Comparison of ENCODE assay signal across 27 cellular contexts in the genomic region with DNA sequence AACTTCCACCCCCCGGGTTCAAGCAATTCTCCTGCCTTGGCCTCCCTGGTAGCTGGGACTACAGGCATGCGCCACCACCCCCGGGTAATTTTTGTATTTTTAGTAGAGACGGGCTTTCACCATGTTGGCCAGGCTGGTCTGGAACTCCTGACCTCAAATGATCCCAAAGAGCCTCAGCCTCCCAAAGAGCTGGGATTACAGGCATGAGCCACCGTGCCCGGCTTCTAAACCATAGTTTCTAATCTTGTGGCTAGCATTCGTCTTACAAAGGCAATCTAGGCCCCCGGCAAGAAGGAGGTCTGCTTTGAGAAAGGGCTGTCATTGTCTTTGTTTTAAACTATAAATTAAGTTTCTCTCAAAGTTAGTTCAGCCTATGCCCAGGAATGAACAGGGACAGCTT. TPM values are rescaled to one million over a fixed set of nuclear protein-coding genes. Genes with fewer than 3 reads are reported as not detected.
A peak's percentile ranks its signal among the peaks of the same experiment; 100 is the strongest.
DNase-seq lines count a peak whose midpoint lies in the region; ATAC-seq, FAIRE-seq and TF ChIP-seq lines count a peak whose summit lies in the region.
"Had no signal": no experiment of that assay in that cellular context is flagged by ENCODE, and none has a peak within 500 bp of the region (broad histone marks: within the 10 kb centered on the region; RNA-seq: fewer than 3 reads in every experiment).

No MANE protein-coding gene starts in this region.

- H2AFZ ChIP-seq in H1 (ENCODE audit: low read length) = no peak overlapping the region
- H2AFZ ChIP-seq: GM23248 had no signal

- no peak overlapping the region for H3K56ac ChIP-seq in H1 (replicated peaks; ENCODE audit: insufficient read length, low read depth, low read length)

- H2BK15ac ChIP-seq in H1 (ENCODE audit: low read length) = no peak overlapping the region

- no peak overlapping the region for H3K27ac ChIP-seq in heart left ventricle
- H3K27ac ChIP-seq in H1 (ENCODE audit: low read depth, low read length) = no peak overlapping the region
- H3K27ac ChIP-seq in spleen = no peak overlapping the region
- H3K27ac ChIP-seq: 22Rv1, BLaER1, C4-2B, GM23248 had no signal

- peak overlapping the region in 1 of 2 experiments; percentile 70; a peak in 1 of 4 replicates for H3K4me2 ChIP-seq in H1 (ENCODE audit: insufficient read depth in 1 of 2, low read depth in 2 of 2, low read length in 2 of 2)
- H3K4me2 ChIP-seq: BLaER1 had no signal

- peak overlapping the region; percentile 38; the same call in 1 of the 2 replicates for H2BK20ac ChIP-seq in H1 (ENCODE audit: low read length)

- peak overlapping the region; percentile 69 for H3K4ac ChIP-seq in H1 (replicated peaks; ENCODE audit: insufficient read length, low read depth, low read length)

- H3K4me1 ChIP-seq in heart left ventricle (peaks cover 0 to 6% (median 0%) of the 10 kb centered on the region in 12 donors), H1 (replicated peaks in 1 of 4; ENCODE audit: control insufficient read depth in 3 of 4, insufficient read depth in 4 of 4, low read length in 3 of 4) (peaks cover 11 to 28% (median 23%) of the 10 kb centered on the region in 4 experiments; a peak in 5 of 7 replicates), spleen (no peaks in the 10 kb centered on the region)
- H3K4me1 ChIP-seq: BLaER1, Caco-2 had no signal

- peak overlapping the region; percentile 82; the same call in 1 of the 2 replicates for H2BK5ac ChIP-seq in H1 (ENCODE audit: low read depth, low read length)

- WGBS in heart left ventricle, 4 donors = 90 to 97% (median 92%) methylated on average over 8 of the region's 8 CpGs
- WGBS in H1 (ENCODE audit: extremely low coverage in 1 of 2, insufficient coverage in 1 of 2, insufficient read length in 1 of 2, insufficient replicate concordance in 2 of 2, low coverage in 1 of 2, low lambda C conversion rate in 2 of 2, missing lambda C conversion rate in 1 of 2), 2 experiments = 83% methylated on average over 7 of the region's 8 CpGs; no CpG with 5 or more reads in 1 of the 2 experiments
- 85 to 96% (median 90%) methylated on average over 8 of the region's 8 CpGs for WGBS in spleen, 5 donors

- ATAC-seq in heart left ventricle = no peak
- ATAC-seq: CD8-positive, alpha-beta T cell had no signal

- CTCF ChIA-PET in H1 (lab: Charles Lee; ENCODE audit: partially characterized antibody) = interaction anchor here (0.6 to 3.8 kb wide), 8 partner anchors 9 to 276 kb away, joined by 3 to 20 read pairs (median 6); a partner anchor contains a TSS

- DNase-seq in DMS 273 (lab: John Stamatoyannopoulos, UW; ENCODE audit: unreplicated experiment) (peak; percentile 21), DMS 273 treated with DMSO at 0.1 percent for 48 hours (lab: John Stamatoyannopoulos, UW) (no peak), cardiac septum (ENCODE audit: low spot score) (peak; percentile 6), heart left ventricle (no peak), H1 (ENCODE audit: low read depth in 1 of 2, low spot score in 2 of 2) (no peak), spleen (peak; percentile 13), hippocampal formation (lab: John Stamatoyannopoulos, UW) (no peak), putamen (ENCODE audit: low spot score) (no peak)
- DNase-seq: Caco-2; CD4-positive, CD25-positive, alpha-beta regulatory T cell; CD8-positive, alpha-beta T cell; DMS53; DMS79 treated with DMSO at 0.1 percent for 48 hours; GF-D8; GM23248; HCEC 1CT had no signal

- no peaks in the 10 kb centered on the region for H3K36me3 ChIP-seq in heart left ventricle
- no peaks in the 10 kb centered on the region for H3K36me3 ChIP-seq in H1 (ENCODE audit: control insufficient read depth in 2 of 4, insufficient read depth in 4 of 4, low read length in 3 of 4)
- H3K36me3 ChIP-seq in spleen = no peaks in the 10 kb centered on the region
- H3K36me3 ChIP-seq: BLaER1 had no signal

- no peak overlapping the region; the same call in 1 of the 2 replicates for H4K8ac ChIP-seq in H1 (ENCODE audit: extremely low read depth, insufficient read depth, low read length)

- H3K79me1 ChIP-seq in H1 (ENCODE audit: low read depth, low read length) = no peaks in the 10 kb centered on the region; the same call in 1 of the 2 replicates

- no peaks in the 10 kb centered on the region for H3K9me3 ChIP-seq in heart left ventricle
- no peaks in the 10 kb centered on the region; a peak in 1 of 4 replicates for H3K9me3 ChIP-seq in H1 (ENCODE audit: insufficient read depth in 2 of 2, low read depth in 1 of 2, low read length in 1 of 2)
- H3K9me3 ChIP-seq in spleen = no peaks in the 10 kb centered on the region
- H3K9me3 ChIP-seq: BLaER1, Caco-2 had no signal

- no peak overlapping the region for H2AK5ac ChIP-seq in H1 (ENCODE audit: low read depth, low read length)

- no peak overlapping the region for H3K14ac ChIP-seq in H1 (ENCODE audit: insufficient read length)

- no peak overlapping the region for H4K5ac ChIP-seq in H1 (ENCODE audit: insufficient read length, low read depth, low read length)

- FAIRE-seq in H1 (lab: Jason Lieb, UNC) = no peak
- FAIRE-seq: A204.1, GM12892, GM19239, H54 had no signal

- H4K20me1 ChIP-seq in H1 (replicated peaks in 1 of 2; ENCODE audit: control insufficient read depth in 1 of 2, insufficient read depth in 2 of 2, low read length in 2 of 2) = no peaks in the 10 kb centered on the region
- H4K20me1 ChIP-seq: BLaER1 had no signal

- no peak for TF ChIP-seq POLR2A in heart left ventricle (IDR thresholded peaks at IDR 0.05)
- no peak for TF ChIP-seq POLR2A in H1 (IDR thresholded peaks at IDR 0.05; ENCODE audit: control extremely low read depth in 1 of 2, low read depth in 2 of 2, low read length in 2 of 2)
- no peak for TF ChIP-seq POLR2A in spleen (IDR thresholded peaks at IDR 0.05)

- TF ChIP-seq CTCF in heart left ventricle (IDR thresholded peaks at IDR 0.05) (no peak), H1 (IDR thresholded peaks at IDR 0.05; ENCODE audit: control extremely low read depth in 1 of 3, insufficient read depth in 1 of 3, low read depth in 1 of 3, low read length in 3 of 3) (no peak), spleen (IDR thresholded peaks at IDR 0.05 in 8 of 11, conservative IDR thresholded peaks at IDR 0.05 in 3 of 11) (no peak)

- H3K23me2 ChIP-seq in H1 (ENCODE audit: low read depth, low read length) = no peaks in the 10 kb centered on the region

- H3K23ac ChIP-seq in H1 (ENCODE audit: insufficient read length) = no peak overlapping the region

- no peak for TF ChIP-seq RAD21 in H1 (IDR thresholded peaks at IDR 0.05 in 1 of 2, conservative IDR thresholded peaks at IDR 0.05 in 1 of 2; ENCODE audit: low read depth in 2 of 2, low read length in 2 of 2)

- TF ChIP-seq EP300 in H1 (IDR thresholded peaks at IDR 0.05; ENCODE audit: borderline replicate concordance in 1 of 2, low read depth in 2 of 2, low read length in 2 of 2) = no peak

- no peak overlapping the region for H3K9ac ChIP-seq in H1 (replicated peaks in 1 of 4; ENCODE audit: extremely low read depth in 1 of 4, low read depth in 3 of 4, low read length in 3 of 4)
- H3K9ac ChIP-seq: BLaER1, GM23248 had no signal

- H4K91ac ChIP-seq in H1 (replicated peaks; ENCODE audit: insufficient read length, low read length) = no peak overlapping the region

- no peaks in the 10 kb centered on the region for H3K27me3 ChIP-seq in heart left ventricle
- no peaks in the 10 kb centered on the region for H3K27me3 ChIP-seq in H1 (replicated peaks in 1 of 4; ENCODE audit: control insufficient read depth in 3 of 4, extremely low read depth in 1 of 4, insufficient read depth in 3 of 4, low read length in 3 of 4)
- H3K27me3 ChIP-seq in spleen (replicated peaks in 1 of 7) = no peaks in the 10 kb centered on the region
- H3K27me3 ChIP-seq: BLaER1 had no signal

- H3K4me3 ChIP-seq in heart left ventricle (no peak overlapping the region), H1 (ENCODE audit: extremely low read depth in 1 of 4, insufficient read depth in 2 of 4, low read depth in 3 of 4, low read length in 4 of 4) (no peak overlapping the region), spleen (no peak overlapping the region)
- H3K4me3 ChIP-seq: BLaER1, GM23248 had no signal

- intact Hi-C loops in cardiac septum (cut with DNase I) (no loop called here), heart left ventricle (cut with DNase I) (no loop called here), spleen (cut with DNase I; ENCODE audit: low total_unique reads) (no loop called here)

- POLR2A ChIA-PET in H1 (lab: Charles Lee; ENCODE audit: partially characterized antibody) = interaction anchor here (1.0 to 27.8 kb wide), 6 partner anchors 10 to 46 kb away, joined by 3 to 1232 read pairs (median 3); a partner anchor contains a TSS

- H2BK12ac ChIP-seq in H1 (ENCODE audit: low read depth, low read length) = peak overlapping the region; percentile 29; the same call in 1 of the 2 replicates

- H2BK120ac ChIP-seq in H1 (replicated peaks; ENCODE audit: low read depth, low read length) = peak overlapping the region; percentile 83

- H3K79me2 ChIP-seq in H1 (ENCODE audit: control insufficient read depth in 1 of 2, insufficient read depth in 2 of 2, low read length in 2 of 2) = no peaks in the 10 kb centered on the region

- no peak overlapping the region for H3K18ac ChIP-seq in H1 (ENCODE audit: extremely low read depth, low read length)

TF ChIP-seq in H1, 55 proteins besides CTCF, POLR2A, EP300 and RAD21 (continues in another document):
- no peak for TF ChIP-seq RBBP5 (IDR thresholded peaks at IDR 0.05; ENCODE audit: borderline replicate concordance, low read depth, low read length)
- TF ChIP-seq EGR1 (IDR thresholded peaks at IDR 0.05; ENCODE audit: borderline replicate concordance, low read depth, low read length) = no peak
- TF ChIP-seq POU5F1 (IDR thresholded peaks at IDR 0.05; ENCODE audit: low read depth, low read length) = no peak
- no peak for TF ChIP-seq CREB1 (IDR thresholded peaks at IDR 0.05)
- TF ChIP-seq FOSL1 (IDR thresholded peaks at IDR 0.05; ENCODE audit: insufficient read depth, low read depth, low read length) = no peak

RNA-seq across cellular contexts. Expression of a gene that starts 10.4 kb away (rescaled TPM):
- 0.67 TPM for total RNA-seq in cardiac septum
- under 1 TPM in 2 of 9 donors, not detected in 7; 0.12 to 0.14 TPM for total RNA-seq in heart left ventricle
- under 1 TPM in 1 of 2 donors, not detected in 1; 0.29 TPM for polyA plus RNA-seq in heart left ventricle
- 425 and 441 TPM in 2 replicates for total RNA-seq in H1 (2021; fragmentation: NEBNext Ultra II Directional; extraction: Animal tissue kit (Norgen Biotek cat#: 25700))
- polyA plus RNA-seq in H1 (2011; rRNA removed) = 20.8 and 35.3 TPM in 2 replicates
- 102 TPM for polyA plus RNA-seq in H1 (2011; cell fraction: cytosol; rRNA removed)
- 28.5 TPM for polyA plus RNA-seq in H1 (2011; cell fraction: nucleus; rRNA removed)
- polyA plus RNA-seq in H1 (2012, experiment 1 of 2) = 165 to 378 TPM (median 196 TPM) in 4 replicates
- 19.6 TPM for polyA plus RNA-seq in H1 (2012, experiment 2 of 2)
- polyA plus RNA-seq in H1 (2013, experiment 1 of 2) = 521 TPM
- 516 TPM for polyA plus RNA-seq in H1 (2013, experiment 2 of 2)
- 32.9 and 39.8 TPM in 2 replicates for polyA minus RNA-seq in H1 (2011; rRNA and poly(A)+ RNA removed)
- polyA minus RNA-seq in H1 (2011; cell fraction: cytosol; rRNA and poly(A)+ RNA removed) = 55.6 TPM
- polyA minus RNA-seq in H1 (2011; cell fraction: nucleus; rRNA and poly(A)+ RNA removed) = 94.0 TPM
- 1 to 10 TPM in 6 of 7 donors, under 1 TPM in 1; 0.72 to 3.5 (median 1.6) TPM for total RNA-seq in spleen
- polyA plus RNA-seq in spleen = 1 to 10 TPM in 1 of 3 donors, under 1 TPM in 2; 0.93 to 1.1 (median 0.98) TPM
- total RNA-seq: B cell; CD4-positive, CD25-positive, alpha-beta regulatory T cell; CD8-positive, alpha-beta T cell; Daoy; G401 had no signal
- polyA plus RNA-seq: AG04450; CD4-positive, CD25-positive, alpha-beta regulatory T cell had no signal

Comparison
In these comparisons a context has a peak if more than half of its experiments do, and no peak if none do; other contexts are left out.
1. DNase-seq: peak in DMS 273 (single experiment), cardiac septum (single experiment) and spleen (single experiment); none in DMS 273 treated with DMSO at 0.1 percent for 48 hours (single experiment), heart left ventricle (0 of 5), H1 (0 of 2), hippocampal formation (0 of 2) and putamen (single experiment).
2. RNA of a gene that starts 10.4 kb away (total RNA-seq): 425 to 441 TPM in H1; 0.72 to 3.5 TPM in spleen, 0.67 TPM in cardiac septum (single experiment) and 0.12 to 0.14 TPM in heart left ventricle; every median in the first group is over 10 times any median in the second.